In the genomic region with DNA sequence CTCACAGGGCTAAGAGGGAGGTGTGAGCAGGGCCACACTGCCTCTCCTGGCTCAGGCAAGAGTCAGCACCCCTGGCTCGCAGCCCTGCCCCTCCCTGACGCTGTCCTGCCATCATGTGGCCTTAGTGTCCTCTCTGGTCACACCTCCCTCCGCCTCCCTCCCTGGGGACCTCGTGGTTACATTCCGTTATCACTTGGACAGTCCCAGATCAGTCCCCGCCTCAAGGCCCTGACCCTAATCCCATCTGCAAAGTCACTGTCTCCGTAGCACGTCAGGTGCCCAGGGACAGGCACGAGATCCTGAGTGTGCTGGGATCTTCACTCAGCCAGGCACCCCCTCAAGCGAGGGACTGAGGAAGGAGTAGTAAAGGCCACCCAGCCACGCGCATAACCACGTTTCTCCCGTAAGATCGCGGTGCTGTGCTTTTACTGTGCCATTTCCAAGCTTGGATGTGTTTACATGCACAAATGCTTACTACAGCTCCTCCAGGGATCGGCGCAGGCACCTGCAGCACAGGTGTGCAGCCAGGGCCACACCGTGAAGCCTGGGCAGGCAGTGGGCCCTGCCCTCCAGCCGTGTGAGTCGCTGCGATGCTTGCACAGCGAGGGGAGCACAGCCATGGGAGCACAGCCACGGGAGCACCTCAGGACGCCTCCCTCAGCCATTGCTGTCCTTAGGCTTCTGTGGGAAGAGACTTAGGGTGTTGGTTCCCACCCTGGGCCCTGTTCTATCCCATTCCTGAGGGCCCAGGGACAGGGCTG, we compare ENCODE assay signal across 25 cellular contexts. TPM values are rescaled to one million over a fixed set of nuclear protein-coding genes. Genes with fewer than 3 reads are reported as not detected.
DNase-seq lines count a peak whose midpoint lies in the region; ATAC-seq, FAIRE-seq and TF ChIP-seq lines count a peak whose summit lies in the region.
"Had no signal": no experiment of that assay in that cellular context is flagged by ENCODE, and none has a peak within 500 bp of the region (broad histone marks: within the 10 kb centered on the region; RNA-seq: fewer than 3 reads in every experiment).

No MANE protein-coding gene starts in this region.

- no peak overlapping the region for H2AK5ac ChIP-seq in H1 (ENCODE audit: low read depth, low read length)

- DNase-seq in HCT116 (ENCODE audit: low read depth, low spot score) = no peak
- DNase-seq in H1 (ENCODE audit: low read depth in 1 of 2, low spot score in 2 of 2) = no peak
- DNase-seq in lower lobe of right lung = peak; percentile 35
- DNase-seq in upper lobe of left lung = no peak
- DNase-seq in HFFc6 = no peak
- DNase-seq: ACHN; activated CD8-positive, alpha-beta memory T cell treated with anti-CD3 and anti-CD28 coated beads, Interleukin-2, amount 10 ng/mL, durations not matched to agents 7 days and 5 days; activated naive CD8-positive, alpha-beta T cell treated with anti-CD3 and anti-CD28 coated beads, Interleukin-2, amount 50 U/mL, for 24 hours; activated T-cell treated with anti-CD3 and anti-CD28 coated beads, Interleukin-2, amount 50 U/mL, for 72 hours; DMS 273 treated with DMSO at 0.1 percent for 48 hours; EL; erythroblast; NCI-H1092; NCI-H1694; NCI-H748 treated with DMSO at 0.1 percent for 48 hours; stimulated activated naive CD4-positive, alpha-beta T cell; T-cell had no signal

- H3K9me3 ChIP-seq in HCT116 (ENCODE audit: control insufficient read depth in 1 of 2, insufficient read depth in 1 of 2, low read depth in 1 of 2, low read length in 2 of 2) (peaks cover 0 to 8% of the 10 kb centered on the region in 2 experiments; a peak in 1 of 4 replicates), H1 (ENCODE audit: insufficient read depth in 2 of 2, low read depth in 1 of 2, low read length in 1 of 2) (peaks cover 9 to 10% of the 10 kb centered on the region in 2 experiments; a peak in 3 of 4 replicates), lower lobe of right lung (no peaks in the 10 kb centered on the region), upper lobe of left lung (no peaks in the 10 kb centered on the region)
- H3K9me3 ChIP-seq: left lung, neutrophil, suprapubic skin had no signal

- H3K4me1 Mint-ChIP-seq in HFFc6 (ENCODE audit: low read depth) = no peaks in the 10 kb centered on the region
- H3K4me1 Mint-ChIP-seq: activated CD8-positive, alpha-beta memory T cell treated with anti-CD3 and anti-CD28 coated beads, Interleukin-2, amount 10 ng/mL, durations not matched to agents 7 days and 5 days had no signal

- CTCF ChIA-PET in HCT116 (lab: Charles Lee) (no interaction called here), H1 (lab: Charles Lee; ENCODE audit: partially characterized antibody) (no interaction called here)

- TF ChIP-seq EP300 in H1 (IDR thresholded peaks at IDR 0.05; ENCODE audit: borderline replicate concordance in 1 of 2, low read depth in 2 of 2, low read length in 2 of 2) = no peak
- no peak for TF ChIP-seq EP300 in upper lobe of left lung (IDR thresholded peaks at IDR 0.05)

- no peak overlapping the region for H3K9ac ChIP-seq in HCT116 (ENCODE audit: low read length)
- H3K9ac ChIP-seq in H1 (replicated peaks in 1 of 4; ENCODE audit: extremely low read depth in 1 of 4, low read depth in 3 of 4, low read length in 3 of 4) = no peak overlapping the region

- H3K9me3 Mint-ChIP-seq in HFFc6 = peaks cover 20% of the 10 kb centered on the region
- H3K9me3 Mint-ChIP-seq: T-cell had no signal

- H4K91ac ChIP-seq in H1 (replicated peaks; ENCODE audit: insufficient read length, low read length) = no peak overlapping the region

- H2BK15ac ChIP-seq in H1 (ENCODE audit: low read length) = no peak overlapping the region

- H4K8ac ChIP-seq in H1 (ENCODE audit: extremely low read depth, insufficient read depth, low read length) = no peak overlapping the region; the same call in 1 of the 2 replicates

- H3K14ac ChIP-seq in H1 (ENCODE audit: insufficient read length) = no peak overlapping the region

- TF ChIP-seq RAD21 in HCT116 (IDR thresholded peaks at IDR 0.05; ENCODE audit: low read depth) (no peak), H1 (IDR thresholded peaks at IDR 0.05 in 1 of 2, conservative IDR thresholded peaks at IDR 0.05 in 1 of 2; ENCODE audit: low read depth in 2 of 2, low read length in 2 of 2) (no peak)

- peaks cover 3% of the 10 kb centered on the region; the same call in 1 of the 2 replicates for H3K27me3 Mint-ChIP-seq in HFFc6 (ENCODE audit: insufficient read depth)
- H3K27me3 Mint-ChIP-seq: activated CD8-positive, alpha-beta memory T cell treated with anti-CD3 and anti-CD28 coated beads, Interleukin-2, amount 10 ng/mL, durations not matched to agents 7 days and 5 days had no signal

- H3K27me3 ChIP-seq in HCT116 (ENCODE audit: insufficient read depth, low read length) = no peaks in the 10 kb centered on the region
- H3K27me3 ChIP-seq in H1 (replicated peaks in 1 of 4; ENCODE audit: control insufficient read depth in 3 of 4, extremely low read depth in 1 of 4, insufficient read depth in 3 of 4, low read length in 3 of 4) = no peaks in the 10 kb centered on the region
- no peaks in the 10 kb centered on the region for H3K27me3 ChIP-seq in lower lobe of right lung (ENCODE audit: low read depth)
- H3K27me3 ChIP-seq in upper lobe of left lung = no peaks in the 10 kb centered on the region

- FAIRE-seq in H1 (lab: Jason Lieb, UNC) = no peak

- no peak overlapping the region for H3K4me3 Mint-ChIP-seq in HFFc6
- H3K4me3 Mint-ChIP-seq: activated CD8-positive, alpha-beta memory T cell treated with anti-CD3 and anti-CD28 coated beads, Interleukin-2, amount 10 ng/mL, durations not matched to agents 7 days and 5 days; activated naive CD8-positive, alpha-beta T cell treated with anti-CD3 and anti-CD28 coated beads, Interleukin-2, amount 50 U/mL, for 24 hours; activated T-cell treated with anti-CD3 and anti-CD28 coated beads, Interleukin-2, amount 50 U/mL, for 72 hours; central memory CD8-positive, alpha-beta T cell; dendritic cell treated with granulocyte-macrophage colony-stimulating factor and Interleukin-4, amounts not matched to agents 40 ng/mL and 50 ng/mL, for 4 days; T-cell had no signal

- POLR2A ChIA-PET in HCT116 (lab: Charles Lee) (no interaction called here), H1 (lab: Charles Lee; ENCODE audit: partially characterized antibody) (interaction anchor here (1.3 kb wide), 1 partner anchor 161 kb away, joined by 3 read pairs; no protein-coding TSS in a partner anchor)

- no peak overlapping the region for H3K23ac ChIP-seq in H1 (ENCODE audit: insufficient read length)

- H4K20me1 ChIP-seq in HCT116 (ENCODE audit: insufficient read depth) (no peaks in the 10 kb centered on the region), H1 (replicated peaks in 1 of 2; ENCODE audit: control insufficient read depth in 1 of 2, insufficient read depth in 2 of 2, low read length in 2 of 2) (peaks cover 0 to 7% of the 10 kb centered on the region in 2 experiments)

- no TSS peak for BruUV-seq in HCT116 (replicated peaks; lab: Mats Ljungman, UMichigan)

- H3K79me1 ChIP-seq in H1 (ENCODE audit: low read depth, low read length) = no peaks in the 10 kb centered on the region

- H2BK20ac ChIP-seq in H1 (ENCODE audit: low read length) = no peak overlapping the region

- no peak overlapping the region for H3K4ac ChIP-seq in H1 (replicated peaks; ENCODE audit: insufficient read length, low read depth, low read length)

- 90% methylated on average over 25 of the region's 25 CpGs; no CpG with 5 or more reads in 1 of the 2 experiments for WGBS in H1 (ENCODE audit: extremely low coverage in 1 of 2, insufficient coverage in 1 of 2, insufficient read length in 1 of 2, insufficient replicate concordance in 2 of 2, low coverage in 1 of 2, low lambda C conversion rate in 2 of 2, missing lambda C conversion rate in 1 of 2), 2 experiments
- 82 to 86% methylated on average over 25 of the region's 25 CpGs for WGBS in upper lobe of left lung, 2 donors

- H3K79me2 ChIP-seq in HCT116 (ENCODE audit: insufficient read depth, low read length) = no peaks in the 10 kb centered on the region
- H3K79me2 ChIP-seq in H1 (ENCODE audit: control insufficient read depth in 1 of 2, insufficient read depth in 2 of 2, low read length in 2 of 2) = no peaks in the 10 kb centered on the region

- H3K9me2 ChIP-seq in HCT116 (ENCODE audit: insufficient read depth) = no peaks in the 10 kb centered on the region

- H2BK120ac ChIP-seq in H1 (replicated peaks; ENCODE audit: low read depth, low read length) = no peak overlapping the region

- peak; percentile 47; the same call in 1 of the 2 replicates for ATAC-seq in HCT116
- ATAC-seq in lower lobe of right lung = peak; percentile 14 to 15
- peak; percentile 9 to 25 for ATAC-seq in upper lobe of left lung (ENCODE audit: low FRiP score in 2 of 2)
- ATAC-seq in HG03175 (IDR thresholded peaks at IDR 0.05; ENCODE audit: unreplicated experiment) = no peak
- no peak for ATAC-seq in GM21360 (IDR thresholded peaks at IDR 0.05; ENCODE audit: unreplicated experiment)
- ATAC-seq: activated CD8-positive, alpha-beta memory T cell treated with anti-CD3 and anti-CD28 coated beads, Interleukin-2, amount 10 ng/mL, durations not matched to agents 7 days and 5 days; activated naive CD8-positive, alpha-beta T cell treated with anti-CD3 and anti-CD28 coated beads, Interleukin-2, amount 50 U/mL, for 24 hours; activated T-cell treated with anti-CD3 and anti-CD28 coated beads, Interleukin-2, amount 50 U/mL, for 72 hours; left lung; T-cell had no signal

- H3K4me3 ChIP-seq in HCT116 (replicated peaks in 1 of 2; ENCODE audit: low read depth in 1 of 2, low read length in 2 of 2) (no peak overlapping the region), H1 (ENCODE audit: extremely low read depth in 1 of 4, insufficient read depth in 2 of 4, low read depth in 3 of 4, low read length in 4 of 4) (no peak overlapping the region), lower lobe of right lung (no peak overlapping the region), upper lobe of left lung (no peak overlapping the region)
- H3K4me3 ChIP-seq: left lung, suprapubic skin had no signal

- H3K36me3 Mint-ChIP-seq in HFFc6 (ENCODE audit: low read depth) = peaks cover 14% of the 10 kb centered on the region
- H3K36me3 Mint-ChIP-seq: activated CD8-positive, alpha-beta memory T cell treated with anti-CD3 and anti-CD28 coated beads, Interleukin-2, amount 10 ng/mL, durations not matched to agents 7 days and 5 days; T-cell had no signal

- H2AFZ ChIP-seq in HCT116 (ENCODE audit: low read depth, low read length, poor library complexity, severe bottlenecking) = no peak overlapping the region
- H2AFZ ChIP-seq in H1 (ENCODE audit: low read length) = no peak overlapping the region

- H3K36me3 ChIP-seq in HCT116 (ENCODE audit: control insufficient read depth in 1 of 2, insufficient read depth in 2 of 2, low read length in 2 of 2) (no peaks in the 10 kb centered on the region), H1 (ENCODE audit: control insufficient read depth in 2 of 4, insufficient read depth in 4 of 4, low read length in 3 of 4) (no peaks in the 10 kb centered on the region; a peak in 1 of 8 replicates), lower lobe of right lung (no peaks in the 10 kb centered on the region), upper lobe of left lung (no peaks in the 10 kb centered on the region)
- H3K36me3 ChIP-seq: left lung, neutrophil, suprapubic skin had no signal

- H4K5ac ChIP-seq in H1 (ENCODE audit: insufficient read length, low read depth, low read length) = no peak overlapping the region

- H3K18ac ChIP-seq in H1 (ENCODE audit: extremely low read depth, low read length) = no peak overlapping the region

- H3K27ac ChIP-seq in HCT116 (ENCODE audit: low read depth, low read length) (no peak overlapping the region), H1 (ENCODE audit: low read depth, low read length) (no peak overlapping the region; the same call in 1 of the 2 replicates), lower lobe of right lung (no peak overlapping the region), upper lobe of left lung (no peak overlapping the region)
- H3K27ac ChIP-seq: left lung, neutrophil, suprapubic skin had no signal

- H3K27ac Mint-ChIP-seq in HFFc6 = no peak overlapping the region
- H3K27ac Mint-ChIP-seq: activated CD8-positive, alpha-beta memory T cell treated with anti-CD3 and anti-CD28 coated beads, Interleukin-2, amount 10 ng/mL, durations not matched to agents 7 days and 5 days; activated naive CD8-positive, alpha-beta T cell treated with anti-CD3 and anti-CD28 coated beads, Interleukin-2, amount 50 U/mL, for 24 hours; activated T-cell treated with anti-CD3 and anti-CD28 coated beads, Interleukin-2, amount 50 U/mL, for 72 hours; dendritic cell treated with granulocyte-macrophage colony-stimulating factor and Interleukin-4, amounts not matched to agents 40 ng/mL and 50 ng/mL, for 4 days; progenitor cell of endocrine pancreas; T-cell had no signal

- TF ChIP-seq CTCF in HCT116 (IDR thresholded peaks at IDR 0.05 in 2 of 3, conservative IDR thresholded peaks at IDR 0.05 in 1 of 3; ENCODE audit: borderline replicate concordance in 1 of 3, insufficient read depth in 1 of 3, low read depth in 2 of 3, low read length in 2 of 3) = no peak
- TF ChIP-seq CTCF in H1 (IDR thresholded peaks at IDR 0.05; ENCODE audit: control extremely low read depth in 1 of 3, insufficient read depth in 1 of 3, low read depth in 1 of 3, low read length in 3 of 3) = peak in 1 of 3 experiments; percentile 5; a peak in 1 of 4 replicates
- no peak for TF ChIP-seq CTCF in lower lobe of right lung (IDR thresholded peaks at IDR 0.05)
- no peak for TF ChIP-seq CTCF in upper lobe of left lung (IDR thresholded peaks at IDR 0.05)
- TF ChIP-seq CTCF in HFFc6 (IDR thresholded peaks at IDR 0.05) = no peak

- H2BK12ac ChIP-seq in H1 (ENCODE audit: low read depth, low read length) = peak overlapping the region; percentile 43; the same call in 1 of the 2 replicates

- no peaks in the 10 kb centered on the region for H3K4me1 ChIP-seq in HCT116 (ENCODE audit: control insufficient read depth in 1 of 2, insufficient read depth in 2 of 2, low read length in 2 of 2)
- H3K4me1 ChIP-seq in H1 (replicated peaks in 1 of 4; ENCODE audit: control insufficient read depth in 3 of 4, insufficient read depth in 4 of 4, low read length in 3 of 4) = 0 out of 7 replicates have a peak, but pooled peaks cover 0 to 2% (median 0%) of the 10 kb centered on the region in 4 experiments
- H3K4me1 ChIP-seq in lower lobe of right lung = no peaks in the 10 kb centered on the region
- no peaks in the 10 kb centered on the region for H3K4me1 ChIP-seq in upper lobe of left lung
- H3K4me1 ChIP-seq: left lung, suprapubic skin had no signal

- RAD21 ChIA-PET in HCT116 (lab: Charles Lee; ENCODE audit: low non-redundant PET in 1 of 2, low total read pairs in 2 of 2, uncharacterized antibody in 2 of 2, unreplicated experiment in 2 of 2) = no interaction called here

- H2BK5ac ChIP-seq in H1 (ENCODE audit: low read depth, low read length) = 0 out of 2 replicates have a peak overlapping the region, but pooled peaks have one; percentile 24

- H3K56ac ChIP-seq in H1 (replicated peaks; ENCODE audit: insufficient read length, low read depth, low read length) = no peak overlapping the region

- TF ChIP-seq POLR2A in HCT116 (IDR thresholded peaks at IDR 0.05; ENCODE audit: borderline replicate concordance, extremely low read depth, insufficient read depth, insufficient read length) = no peak
- no peak for TF ChIP-seq POLR2A in H1 (IDR thresholded peaks at IDR 0.05; ENCODE audit: control extremely low read depth in 1 of 2, low read depth in 2 of 2, low read length in 2 of 2)
- TF ChIP-seq POLR2A in upper lobe of left lung (IDR thresholded peaks at IDR 0.05) = no peak

- H3K4me2 ChIP-seq in HCT116 (ENCODE audit: low read length) = no peak overlapping the region
- H3K4me2 ChIP-seq in H1 (ENCODE audit: insufficient read depth in 1 of 2, low read depth in 2 of 2, low read length in 2 of 2) = no peak overlapping the region

- 0 out of 2 replicates have a peak, but pooled peaks cover 4% of the 10 kb centered on the region for H3K23me2 ChIP-seq in H1 (ENCODE audit: low read depth, low read length)

- intact Hi-C loops in HCT116 (cut with micrococcal nuclease) (no loop called here), lower lobe of right lung (cut with DNase I) (no loop called here)

RNA-seq across cellular contexts. Expression of gene TMEM255B, which starts 10.7 kb away (rescaled TPM):
- 7.7 TPM for total RNA-seq in HCT116 (2021; ENCODE audit: unreplicated experiment)
- polyA plus RNA-seq in HCT116 (2012) = 3.3 and 3.4 TPM in 2 replicates
- 2.7 and 4.4 TPM in 2 replicates for total RNA-seq in H1 (2021; fragmentation: NEBNext Ultra II Directional; extraction: Animal tissue kit (Norgen Biotek cat#: 25700))
- polyA plus RNA-seq in H1 (2011; rRNA removed) = 3.4 and 5.0 TPM in 2 replicates
- 4.2 TPM for polyA plus RNA-seq in H1 (2011; cell fraction: cytosol; rRNA removed)
- polyA plus RNA-seq in H1 (2011; cell fraction: nucleus; rRNA removed) = 7.2 TPM
- polyA plus RNA-seq in H1 (2012, experiment 1 of 2) = 3.0 to 4.2 TPM (median 3.7 TPM) in 4 replicates
- polyA plus RNA-seq in H1 (2012, experiment 2 of 2) = 1.4 TPM
- polyA plus RNA-seq in H1 (2013, experiment 1 of 2) = 1.6 TPM
- polyA plus RNA-seq in H1 (2013, experiment 2 of 2) = 2.3 TPM
- 0.50 and 1.6 TPM in 2 replicates for polyA minus RNA-seq in H1 (2011; rRNA and poly(A)+ RNA removed)
- 2.0 TPM for polyA minus RNA-seq in H1 (2011; cell fraction: cytosol; rRNA and poly(A)+ RNA removed)
- 2.2 TPM for polyA minus RNA-seq in H1 (2011; cell fraction: nucleus; rRNA and poly(A)+ RNA removed)
- 21.5 TPM for total RNA-seq in lower lobe of right lung
- 10 to 100 TPM in 3 of 6 donors, 1 to 10 TPM in 3; 1.4 to 39.0 (median 13.8) TPM for total RNA-seq in upper lobe of left lung
- total RNA-seq in HFFc6 (2021; fragmentation: NEBNext Ultra II Directional; extraction: Animal tissue kit (Norgen Biotek cat#: 25700)) = 10 to 100 TPM in 1 of 6 experiments, 1 to 10 TPM in 5; 8.2 to 10.3 (median 9.1) TPM

Comparison
In these comparisons a context has a peak if more than half of its experiments do, and no peak if none do; other contexts are left out.
1. ATAC-seq: peak in HCT116 (single experiment), lower lobe of right lung (2 of 2) and upper lobe of left lung (2 of 2); none in HG03175 (single experiment) and GM21360 (single experiment).